13 cellular contexts compared by ENCODE assay signal in the genomic region with DNA sequence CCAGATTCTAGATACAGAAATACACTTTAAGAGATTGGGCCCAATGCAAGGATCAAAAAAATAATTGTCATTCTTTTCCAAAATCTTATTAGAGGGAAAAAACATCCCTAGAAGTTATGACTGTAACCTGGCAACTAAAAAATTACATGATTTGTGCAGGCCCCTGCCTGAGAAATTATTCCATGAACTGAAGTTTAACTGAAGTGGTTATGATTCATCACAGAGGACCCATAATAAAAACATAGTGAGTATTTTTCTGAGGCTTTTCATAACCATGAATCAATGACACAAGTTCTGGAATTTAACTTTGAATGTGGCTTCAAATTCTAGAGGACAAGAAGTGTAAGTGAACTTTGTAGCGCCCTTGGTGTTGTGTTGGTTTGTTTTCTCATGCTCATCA. TPM values are rescaled to one million over a fixed set of nuclear protein-coding genes. Genes with fewer than 3 reads are reported as not detected.
A peak's percentile ranks its signal among the peaks of the same experiment; 100 is the strongest.
DNase-seq lines count a peak whose midpoint lies in the region; ATAC-seq and TF ChIP-seq lines count a peak whose summit lies in the region.
"Had no signal": no experiment of that assay in that cellular context is flagged by ENCODE, and none has a peak within 500 bp of the region (broad histone marks: within the 10 kb centered on the region; RNA-seq: fewer than 3 reads in every experiment).

No MANE protein-coding gene starts in this region.

- H3K4me3 ChIP-seq in astrocyte of the spinal cord (ENCODE audit: low read depth, low read length) (no peak overlapping the region), adrenal gland (no peak overlapping the region), ascending aorta (no peak overlapping the region), thyroid gland (replicated peaks in 1 of 3) (no peak overlapping the region)

- 90 to 100% (median 96%) methylated on average over 1 of the region's 1 CpG for WGBS in adrenal gland, 4 donors
- WGBS in thyroid gland, 2 donors, result 98 to 100% methylated on average over 1 of the region's 1 CpG

- no peaks in the 10 kb centered on the region for H3K27me3 ChIP-seq in adrenal gland
- H3K27me3 ChIP-seq in ascending aorta, result no peaks in the 10 kb centered on the region
- H3K27me3 ChIP-seq in thyroid gland, result no peaks in the 10 kb centered on the region

- H3K9me3 ChIP-seq in adrenal gland (replicated peaks in 1 of 3) (no peaks in the 10 kb centered on the region), ascending aorta (no peaks in the 10 kb centered on the region), thyroid gland (no peaks in the 10 kb centered on the region)

- TF ChIP-seq CTCF in astrocyte of the spinal cord (IDR thresholded peaks at IDR 0.05; ENCODE audit: low read depth, low read length) (no peak), adrenal gland (IDR thresholded peaks at IDR 0.05) (no peak), ascending aorta (IDR thresholded peaks at IDR 0.05) (no peak), thyroid gland (IDR thresholded peaks at IDR 0.05) (no peak)

- H3K36me3 ChIP-seq in adrenal gland (replicated peaks in 1 of 2) (no peaks in the 10 kb centered on the region), ascending aorta (no peaks in the 10 kb centered on the region), thyroid gland (no peaks in the 10 kb centered on the region)

- H3K4me1 ChIP-seq in adrenal gland (replicated peaks in 1 of 2), result no peaks in the 10 kb centered on the region
- H3K4me1 ChIP-seq in ascending aorta, result no peaks in the 10 kb centered on the region
- no peaks in the 10 kb centered on the region for H3K4me1 ChIP-seq in thyroid gland

- intact Hi-C loops in adrenal gland (cut with DNase I) (no loop called here), ascending aorta (cut with DNase I) (no loop called here), thyroid gland (cut with DNase I) (no loop called here)

- TF ChIP-seq POLR2A in adrenal gland (IDR thresholded peaks at IDR 0.05) (no peak), thyroid gland (IDR thresholded peaks at IDR 0.05) (no peak)

- DNase-seq in AG08395 (ENCODE audit: low spot score) (peak; percentile 50), HT1080 (ENCODE audit: low read depth) (peak; percentile 75), astrocyte of the spinal cord (ENCODE audit: low read depth, low spot score) (peak; percentile 86), kidney glomerular epithelial cell (lab: John Stamatoyannopoulos, UW) (peak; percentile 60), adrenal gland (no peak), ascending aorta (ENCODE audit: low spot score in 2 of 2) (no peak), thyroid gland (no peak)
- DNase-seq: activated CD4-positive, alpha-beta memory T cell treated with anti-CD3 and anti-CD28 coated beads, Interleukin-2, amount 10 ng/mL, durations not matched to agents 7 days and 5 days; erythroblast; NCI-H1694 treated with DMSO at 0.1 percent for 48 hours; NCI-H526; SW 1271 had no signal

- in situ Hi-C loops in astrocyte of the spinal cord (cut with HindIII; ENCODE audit: low sequenced_read_pairs), result no loop called here

- H3K27ac ChIP-seq in adrenal gland (no peak overlapping the region), ascending aorta (peak overlapping the region in 1 of 2 donors; percentile 3), thyroid gland (no peak overlapping the region)

- no peak for ATAC-seq in GM21825 (IDR thresholded peaks at IDR 0.05; ENCODE audit: unreplicated experiment)

RNA-seq across cellular contexts. Expression of a gene that starts 31.1 kb away (rescaled TPM):
- total RNA-seq in HT1080 (2014; rRNA removed; shearing (Covaris generic)), result 8.8 and 9.8 TPM in 2 replicates
- 4.6 and 5.7 TPM in 2 replicates for polyA plus RNA-seq in HT1080 (2015; cell fraction: cytosol; rRNA removed)
- polyA plus RNA-seq in HT1080 (2015; cell fraction: nucleus; rRNA removed), result 8.7 and 10.6 TPM in 2 replicates
- 10 to 100 TPM; 12.0 to 36.2 (median 18.7) TPM for total RNA-seq in adrenal gland
- 10 to 100 TPM in 2 of 3 donors, 1 to 10 TPM in 1; 9.2 to 13.3 (median 13.0) TPM for polyA plus RNA-seq in adrenal gland
- total RNA-seq in ascending aorta, result 16.1 TPM
- total RNA-seq in thyroid gland, result 10 to 100 TPM; 24.7 to 34.4 (median 30.7) TPM

Comparison
In these comparisons a context has a peak if more than half of its experiments do, and no peak if none do; other contexts are left out.
1. DNase-seq: peak in AG08395 (single experiment), HT1080 (single experiment), astrocyte of the spinal cord (single experiment) and kidney glomerular epithelial cell (single experiment); none in adrenal gland (0 of 7), ascending aorta (0 of 2) and thyroid gland (0 of 2).